ENCODE assay signal across 20 cellular contexts in the genomic region with DNA sequence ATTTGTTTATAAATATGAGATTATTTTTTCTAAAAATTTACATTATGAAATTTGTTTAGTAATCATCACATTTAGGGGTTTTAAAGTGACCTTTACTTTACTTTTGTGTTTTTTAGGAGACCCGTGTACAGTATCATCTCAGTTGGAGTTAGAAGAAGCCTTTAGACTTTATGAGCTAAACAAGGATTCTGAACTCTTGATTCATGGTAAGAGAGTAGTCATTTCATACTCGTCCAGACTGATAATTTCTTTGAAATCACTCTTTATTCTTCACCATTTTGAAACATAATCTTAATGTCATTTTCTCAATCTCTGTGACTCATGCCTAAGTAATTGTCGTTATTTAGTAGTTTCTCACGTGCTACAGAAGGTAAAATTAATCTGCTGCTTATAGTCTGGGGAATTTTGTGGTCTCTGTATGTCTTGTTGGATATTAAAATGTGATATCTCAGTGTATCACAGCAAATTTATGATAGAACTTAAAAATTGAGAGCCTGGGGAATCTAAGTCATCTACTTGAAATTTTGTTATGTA. TPM values are rescaled to one million over a fixed set of nuclear protein-coding genes. Genes with fewer than 3 reads are reported as not detected.
DNase-seq lines count a peak whose midpoint lies in the region; ATAC-seq, FAIRE-seq and TF ChIP-seq lines count a peak whose summit lies in the region.
"Had no signal": no experiment of that assay in that cellular context is flagged by ENCODE, and none has a peak within 500 bp of the region (broad histone marks: within the 10 kb centered on the region; RNA-seq: fewer than 3 reads in every experiment).

No MANE protein-coding gene starts in this region.

- no peak overlapping the region for H3K4me3 Mint-ChIP-seq in activated naive CD4-positive, alpha-beta T cell treated with anti-CD3 and anti-CD28 coated beads, Interleukin-2, amount 50 U/mL, for 24 hours
- H3K4me3 Mint-ChIP-seq in astrocyte (ENCODE audit: unreplicated experiment): no peak overlapping the region
- no peak overlapping the region for H3K4me3 Mint-ChIP-seq in stimulated activated naive B cell treated with anti-CD40 and anti-IgM and Interleukin-4, amounts not matched to agents 10 μg/mL and 1 μg/mL and 100 μg/mL, for 72 hours
- H3K4me3 Mint-ChIP-seq: B cell; CD4-positive, CD25-positive, alpha-beta regulatory T cell; HFFc6 had no signal

- no peak for ATAC-seq in stimulated activated naive B cell treated with anti-CD40 and anti-IgM and Interleukin-4, amounts not matched to agents 10 μg/mL and 1 μg/mL and 100 μg/mL, for 72 hours (replicated peaks)

- peak overlapping the region; percentile 23 for H3K27ac Mint-ChIP-seq in activated naive CD4-positive, alpha-beta T cell treated with anti-CD3 and anti-CD28 coated beads, Interleukin-2, amount 50 U/mL, for 24 hours
- peak overlapping the region; percentile 8 for H3K27ac Mint-ChIP-seq in astrocyte (ENCODE audit: unreplicated experiment)
- peak overlapping the region; percentile 31 for H3K27ac Mint-ChIP-seq in stimulated activated naive B cell treated with anti-CD40 and anti-IgM and Interleukin-4, amounts not matched to agents 10 μg/mL and 1 μg/mL and 100 μg/mL, for 72 hours
- H3K27ac Mint-ChIP-seq: B cell, HFFc6 had no signal

- no peaks in the 10 kb centered on the region for H3K27me3 ChIP-seq in astrocyte (ENCODE audit: insufficient read depth, low read length)

- H3K36me3 Mint-ChIP-seq in activated naive CD4-positive, alpha-beta T cell treated with anti-CD3 and anti-CD28 coated beads, Interleukin-2, amount 50 U/mL, for 24 hours: peaks cover 22% of the 10 kb centered on the region
- peaks cover 10% of the 10 kb centered on the region for H3K36me3 Mint-ChIP-seq in astrocyte (ENCODE audit: low read depth, unreplicated experiment)
- H3K36me3 Mint-ChIP-seq in stimulated activated naive B cell treated with anti-CD40 and anti-IgM and Interleukin-4, amounts not matched to agents 10 μg/mL and 1 μg/mL and 100 μg/mL, for 72 hours: peaks cover 25 to 40% of the 10 kb centered on the region in 2 donors

- peaks cover 7% of the 10 kb centered on the region for H3K4me1 ChIP-seq in astrocyte (ENCODE audit: insufficient read depth, low read length)

- H3K4me2 ChIP-seq in astrocyte (ENCODE audit: low read length): no peak overlapping the region

- no peak for TF ChIP-seq CTCF in RWPE1 (conservative IDR thresholded peaks at IDR 0.05; ENCODE audit: low read depth)
- TF ChIP-seq CTCF in astrocyte (IDR thresholded peaks at IDR 0.05; ENCODE audit: insufficient read depth, low read depth, low read length): no peak

- no peak overlapping the region for H3K9ac ChIP-seq in astrocyte (ENCODE audit: low read length)

- no peaks in the 10 kb centered on the region for H3K9me3 ChIP-seq in astrocyte (ENCODE audit: insufficient read depth, low read depth, low read length)

- FAIRE-seq in astrocyte (lab: Jason Lieb, UNC): no peak
- FAIRE-seq: H54 had no signal

- CTCF ChIA-PET in RWPE1 (lab: Yijun Ruan, JAX): no interaction called here

- peaks cover 40% of the 10 kb centered on the region for H3K4me1 Mint-ChIP-seq in activated naive CD4-positive, alpha-beta T cell treated with anti-CD3 and anti-CD28 coated beads, Interleukin-2, amount 50 U/mL, for 24 hours
- H3K4me1 Mint-ChIP-seq in astrocyte (ENCODE audit: low read depth, unreplicated experiment): peaks cover 16% of the 10 kb centered on the region
- peaks cover 29 to 39% of the 10 kb centered on the region in 2 donors for H3K4me1 Mint-ChIP-seq in stimulated activated naive B cell treated with anti-CD40 and anti-IgM and Interleukin-4, amounts not matched to agents 10 μg/mL and 1 μg/mL and 100 μg/mL, for 72 hours

- in situ Hi-C loops in ACHN (cut with HindIII; ENCODE audit: low pct_ligation_motif_present, low pct_unique_long_range_greater_than_20kb, low sequenced_read_pairs): no loop called here

- no peak overlapping the region for H2AFZ ChIP-seq in astrocyte (ENCODE audit: low read depth, low read length)

- H3K9me3 Mint-ChIP-seq in activated naive CD4-positive, alpha-beta T cell treated with anti-CD3 and anti-CD28 coated beads, Interleukin-2, amount 50 U/mL, for 24 hours: peaks cover 5% of the 10 kb centered on the region
- peaks cover 4% of the 10 kb centered on the region for H3K9me3 Mint-ChIP-seq in astrocyte (ENCODE audit: unreplicated experiment)
- peaks cover 5 to 6% of the 10 kb centered on the region in 2 donors for H3K9me3 Mint-ChIP-seq in stimulated activated naive B cell treated with anti-CD40 and anti-IgM and Interleukin-4, amounts not matched to agents 10 μg/mL and 1 μg/mL and 100 μg/mL, for 72 hours

- no peaks in the 10 kb centered on the region for H3K27me3 Mint-ChIP-seq in activated naive CD4-positive, alpha-beta T cell treated with anti-CD3 and anti-CD28 coated beads, Interleukin-2, amount 50 U/mL, for 24 hours
- H3K27me3 Mint-ChIP-seq in astrocyte (ENCODE audit: low read depth, unreplicated experiment): no peaks in the 10 kb centered on the region
- H3K27me3 Mint-ChIP-seq in stimulated activated naive B cell treated with anti-CD40 and anti-IgM and Interleukin-4, amounts not matched to agents 10 μg/mL and 1 μg/mL and 100 μg/mL, for 72 hours: no peaks in the 10 kb centered on the region
- H3K27me3 Mint-ChIP-seq: B cell; CD4-positive, CD25-positive, alpha-beta regulatory T cell had no signal

- no peak for DNase-seq in activated naive CD4-positive, alpha-beta T cell treated with anti-CD3 and anti-CD28 coated beads, Interleukin-2, amount 50 U/mL, for 16 hours
- DNase-seq in RWPE1 (ENCODE audit: low spot score) (peak; percentile 5), astrocyte (ENCODE audit: low read depth) (no peak), ACHN (no peak), activated gamma-delta T cell (lab: John Stamatoyannopoulos, UW) (no peak), UCSD-AML1 (lab: John Stamatoyannopoulos, UW; ENCODE audit: unreplicated experiment) (no peak)
- no peak for DNase-seq in stimulated activated naive B cell treated with anti-CD40 and anti-IgM and Interleukin-4, amounts not matched to agents 10 μg/mL and 1 μg/mL and 100 μg/mL, for 72 hours
- DNase-seq: CD4-positive, CD25-positive, alpha-beta regulatory T cell; DMS53; HFFc6; KG1; NCI-H1092; NCI-H146; NCI-H2081; NCI-H510A; NCI-H82; Right ventricle myocardium superior had no signal

- H3K36me3 ChIP-seq in astrocyte (ENCODE audit: insufficient read depth, low read length): peaks cover 5% of the 10 kb centered on the region

- H3K79me2 ChIP-seq in astrocyte (ENCODE audit: insufficient read depth, low read length): peaks cover 14% of the 10 kb centered on the region

- POLR2A ChIA-PET in RWPE1 (lab: Yijun Ruan, JAX; ENCODE audit: low non-redundant PET): no interaction called here

- H3K27ac ChIP-seq in RWPE1 (peak overlapping the region; percentile 77), astrocyte (ENCODE audit: low read depth, low read length) (no peak overlapping the region)

- peaks cover 14% of the 10 kb centered on the region for H4K20me1 ChIP-seq in astrocyte (ENCODE audit: insufficient read depth, low read length)

- no peak overlapping the region for H3K4me3 ChIP-seq in astrocyte (ENCODE audit: insufficient read depth, low read depth, low read length)

RNA-seq across cellular contexts. Expression of a gene that starts 37.7 kb away (rescaled TPM):
- total RNA-seq in astrocyte: 59.3 and 65.2 TPM in 2 replicates
